15 cellular contexts compared by ENCODE assay signal in genomic region chr7:21243265-21243664, GRCh38.
A peak's percentile ranks its signal among the peaks of the same experiment; 100 is the strongest.
DNase-seq lines count a peak whose midpoint lies in the region; TF ChIP-seq lines count a peak whose summit lies in the region.
"Had no signal": no experiment of that assay in that cellular context is flagged by ENCODE, and none has a peak within 500 bp of the region (broad histone marks: within the 10 kb centered on the region; RNA-seq: fewer than 3 reads in every experiment).

No MANE protein-coding gene starts in this region.

- H3K9ac ChIP-seq in endodermal cell (ENCODE audit: extremely low read depth, low read length, poor library complexity, severe bottlenecking) (no peak overlapping the region), mesendoderm (ENCODE audit: low read length) (no peak overlapping the region)
- H3K9ac ChIP-seq: BLaER1 treated with 17β-estradiol and CSF1 and Interleukin-3, amounts not matched to agents 10 nM and 100 nM had no signal

- WGBS in endodermal cell (ENCODE audit: insufficient coverage in 1 of 2, insufficient read length in 1 of 2), 2 experiments: 51 to 65% methylated on average over 2 to 3 of the region's 3 CpGs
- no CpG with 5 or more reads among the region's 3 CpGs for WGBS in mesendoderm (ENCODE audit: extremely low coverage, insufficient coverage, low lambda C conversion rate)

- H3K23ac ChIP-seq in mesendoderm (ENCODE audit: low read length): no peak overlapping the region

- no peak overlapping the region for H4K5ac ChIP-seq in mesendoderm (ENCODE audit: low read length)

- peaks cover 4% of the 10 kb centered on the region for H3K27me3 Mint-ChIP-seq in endodermal cell (ENCODE audit: insufficient read depth)

- peak; percentile 58 for DNase-seq in H7
- peak; percentile 25 for DNase-seq in HuH-7.5 (ENCODE audit: low spot score)
- DNase-seq in endodermal cell: peak; percentile 50
- peak; percentile 8 for DNase-seq in mesendoderm
- no peak for DNase-seq in effector CD4-positive, alpha-beta T cell
- no peak for DNase-seq in NCI-H128 (lab: John Stamatoyannopoulos, UW; ENCODE audit: unreplicated experiment)
- no peak for DNase-seq in stimulated activated CD4-positive, alpha-beta T cell treated with anti-CD3 and anti-CD28 coated beads, Interleukin-4, amount 100 ng/mL, for 4 hours
- DNase-seq: CD8-positive, alpha-beta T cell; COR-L47; DMS 273 treated with DMSO at 0.1 percent for 48 hours; HFFc6; KG1 had no signal

- H3K79me2 ChIP-seq in mesendoderm (ENCODE audit: control insufficient read depth, insufficient read depth, low read length): no peaks in the 10 kb centered on the region

- H3K56ac ChIP-seq in mesendoderm (ENCODE audit: low read length): no peak overlapping the region

- no peaks in the 10 kb centered on the region for H3K79me1 ChIP-seq in mesendoderm (ENCODE audit: low read length)

- no peak overlapping the region for H2AK5ac ChIP-seq in mesendoderm (ENCODE audit: low read length)

- H3K36me3 ChIP-seq in H7 (replicated peaks; ENCODE audit: control insufficient read depth, insufficient read depth, low read length): no peaks in the 10 kb centered on the region
- no peaks in the 10 kb centered on the region for H3K36me3 ChIP-seq in endodermal cell (ENCODE audit: control insufficient read depth, insufficient read depth, low read length)
- H3K36me3 ChIP-seq in mesendoderm (ENCODE audit: control insufficient read depth, insufficient read depth, low read length): no peaks in the 10 kb centered on the region
- H3K36me3 ChIP-seq: BLaER1 treated with 17β-estradiol and CSF1 and Interleukin-3, amounts not matched to agents 10 nM and 100 nM had no signal

- H2BK5ac ChIP-seq in mesendoderm (ENCODE audit: low read length): no peak overlapping the region

- H3K27me3 ChIP-seq in H7 (ENCODE audit: control insufficient read depth, insufficient read depth, low read length): no peaks in the 10 kb centered on the region
- H3K27me3 ChIP-seq in endodermal cell (ENCODE audit: control insufficient read depth, insufficient read depth, low read length, poor library complexity, severe bottlenecking): peaks cover 10% of the 10 kb centered on the region
- H3K27me3 ChIP-seq in mesendoderm (ENCODE audit: insufficient read depth, low read length, poor library complexity): no peaks in the 10 kb centered on the region
- H3K27me3 ChIP-seq: BLaER1 treated with 17β-estradiol and CSF1 and Interleukin-3, amounts not matched to agents 10 nM and 100 nM had no signal

- H3K4me1 Mint-ChIP-seq in endodermal cell: peaks cover 13% of the 10 kb centered on the region
- H3K4me1 Mint-ChIP-seq: B cell had no signal

- H3K27ac ChIP-seq in endodermal cell (ENCODE audit: low read depth, low read length) (no peak overlapping the region), mesendoderm (ENCODE audit: low read depth, low read length) (no peak overlapping the region)
- H3K27ac ChIP-seq: BLaER1 treated with 17β-estradiol and CSF1 and Interleukin-3, amounts not matched to agents 10 nM and 100 nM; HL-60 had no signal

- H3K18ac ChIP-seq in mesendoderm (ENCODE audit: low read length): no peak overlapping the region

- H3K4me1 ChIP-seq in endodermal cell (ENCODE audit: control insufficient read depth, insufficient read depth, low read length) (no peaks in the 10 kb centered on the region), mesendoderm (ENCODE audit: control insufficient read depth, low read depth, low read length) (no peaks in the 10 kb centered on the region)
- H3K4me1 ChIP-seq: BLaER1 treated with 17β-estradiol and CSF1 and Interleukin-3, amounts not matched to agents 10 nM and 100 nM had no signal

- no peak for TF ChIP-seq CTCF in endodermal cell (conservative IDR thresholded peaks at IDR 0.05)

- H4K8ac ChIP-seq in mesendoderm (ENCODE audit: low read depth, low read length): no peak overlapping the region

- no peak overlapping the region for H3K4me2 ChIP-seq in mesendoderm (ENCODE audit: low read length)
- H3K4me2 ChIP-seq: BLaER1 treated with 17β-estradiol and CSF1 and Interleukin-3, amounts not matched to agents 10 nM and 100 nM had no signal

- H3K27ac Mint-ChIP-seq in endodermal cell: no peak overlapping the region
- H3K27ac Mint-ChIP-seq: B cell; CD8-positive, alpha-beta T cell; HFFc6 had no signal

- no peak overlapping the region for H3K4ac ChIP-seq in mesendoderm (ENCODE audit: low read depth, low read length)

- H3K36me3 Mint-ChIP-seq in endodermal cell (ENCODE audit: low read depth): no peaks in the 10 kb centered on the region
- H3K36me3 Mint-ChIP-seq: CD8-positive, alpha-beta T cell had no signal

- H3K9me3 ChIP-seq in endodermal cell (ENCODE audit: control insufficient read depth, low read length): no peaks in the 10 kb centered on the region
- H3K9me3 ChIP-seq: BLaER1 treated with 17β-estradiol and CSF1 and Interleukin-3, amounts not matched to agents 10 nM and 100 nM had no signal

- no peak overlapping the region for H3K4me3 Mint-ChIP-seq in endodermal cell
- H3K4me3 Mint-ChIP-seq: B cell; CD8-positive, alpha-beta T cell; HFFc6 had no signal

- H3K4me3 ChIP-seq in H7 (ENCODE audit: insufficient read depth, low read depth, low read length) (no peak overlapping the region), endodermal cell (ENCODE audit: low read length) (no peak overlapping the region), mesendoderm (ENCODE audit: low read length) (no peak overlapping the region)
- H3K4me3 ChIP-seq: BLaER1 treated with 17β-estradiol and CSF1 and Interleukin-3, amounts not matched to agents 10 nM and 100 nM had no signal

- no peak overlapping the region for H2BK15ac ChIP-seq in mesendoderm (replicated peaks; ENCODE audit: low read depth)

- H2BK120ac ChIP-seq in mesendoderm (ENCODE audit: low read depth, low read length): no peak overlapping the region

- H3K9me3 Mint-ChIP-seq in endodermal cell: no peaks in the 10 kb centered on the region
- H3K9me3 Mint-ChIP-seq: CD8-positive, alpha-beta T cell had no signal

Comparison
In these comparisons a context has a peak if more than half of its experiments do, and no peak if none do; other contexts are left out.
1. DNase-seq: peak in H7 (single experiment), HuH-7.5 (single experiment), endodermal cell (single experiment) and mesendoderm (single experiment); none in effector CD4-positive, alpha-beta T cell (single experiment), NCI-H128 (single experiment) and stimulated activated CD4-positive, alpha-beta T cell treated with anti-CD3 and anti-CD28 coated beads, Interleukin-4, amount 100 ng/mL, for 4 hours (0 of 2).